Comparison of ENCODE assay signal across 13 cellular contexts in genomic region chr1:234517087-234517802, GRCh38. TPM values are rescaled to one million over a fixed set of nuclear protein-coding genes. Genes with fewer than 3 reads are reported as not detected.
DNase-seq lines count a peak whose midpoint lies in the region; ATAC-seq, FAIRE-seq and TF ChIP-seq lines count a peak whose summit lies in the region.
"Had no signal": no experiment of that assay in that cellular context is flagged by ENCODE, and none has a peak within 500 bp of the region (broad histone marks: within the 10 kb centered on the region; RNA-seq: fewer than 3 reads in every experiment).

No MANE protein-coding gene starts in this region.

- H3K27ac ChIP-seq in KMS-11: peak overlapping the region; percentile 79
- no peak overlapping the region for H3K27ac ChIP-seq in endodermal cell (ENCODE audit: low read depth, low read length)

- H3K4me2 ChIP-seq in KMS-11: peak overlapping the region; percentile 69

- no peak for ATAC-seq in WTC11
- ATAC-seq: HCT116 had no signal

- CTCF ChIA-PET in WTC11 (lab: Charles Lee): interaction anchor here (0.9 kb wide), 1 partner anchor 18 kb away, joined by 3 read pairs; no protein-coding TSS in a partner anchor

- H3K27me3 Mint-ChIP-seq in WTC11 (ENCODE audit: low read depth): no peaks in the 10 kb centered on the region
- H3K27me3 Mint-ChIP-seq in nephron (ENCODE audit: low read depth): no peaks in the 10 kb centered on the region
- no peaks in the 10 kb centered on the region for H3K27me3 Mint-ChIP-seq in endodermal cell (ENCODE audit: insufficient read depth)

- no peaks in the 10 kb centered on the region for H3K9me3 ChIP-seq in endodermal cell (ENCODE audit: control insufficient read depth, low read length)
- H3K9me3 ChIP-seq: breast epithelium had no signal

- no peaks in the 10 kb centered on the region for H3K36me3 ChIP-seq in KMS-11 (ENCODE audit: insufficient read depth)
- H3K36me3 ChIP-seq in endodermal cell (ENCODE audit: control insufficient read depth, insufficient read depth, low read length): no peaks in the 10 kb centered on the region
- H3K36me3 ChIP-seq: breast epithelium had no signal

- H3K4me3 Mint-ChIP-seq in WTC11: no peak overlapping the region
- H3K4me3 Mint-ChIP-seq in nephron: no peak overlapping the region
- no peak overlapping the region for H3K4me3 Mint-ChIP-seq in endodermal cell
- H3K4me3 Mint-ChIP-seq: CD4-positive, CD25-positive, alpha-beta regulatory T cell had no signal

- H3K79me2 ChIP-seq in KMS-11 (ENCODE audit: insufficient read depth, low read depth): no peaks in the 10 kb centered on the region

- H3K4me1 Mint-ChIP-seq in WTC11: peaks cover 27% of the 10 kb centered on the region
- H3K4me1 Mint-ChIP-seq in nephron: peaks cover 49% of the 10 kb centered on the region
- H3K4me1 Mint-ChIP-seq in endodermal cell: peaks cover 14% of the 10 kb centered on the region
- H3K4me1 Mint-ChIP-seq: CD4-positive, CD25-positive, alpha-beta regulatory T cell had no signal

- H4K20me1 ChIP-seq in KMS-11 (ENCODE audit: insufficient read depth): no peaks in the 10 kb centered on the region

- peaks cover 55% of the 10 kb centered on the region for H3K4me1 ChIP-seq in KMS-11 (ENCODE audit: low read depth, poor library complexity, severe bottlenecking)
- peaks cover 6% of the 10 kb centered on the region for H3K4me1 ChIP-seq in endodermal cell (ENCODE audit: control insufficient read depth, insufficient read depth, low read length)
- H3K4me1 ChIP-seq: breast epithelium had no signal

- POLR2A ChIA-PET in WTC11 (lab: Charles Lee): no interaction called here

- peak; percentile 77 for FAIRE-seq in D721Med (lab: Jason Lieb, UNC)
- FAIRE-seq: keratinocyte had no signal

- TF ChIP-seq CTCF in D721Med (IDR thresholded peaks at IDR 0.05; ENCODE audit: insufficient read depth, missing control alignments): no peak
- no peak for TF ChIP-seq CTCF in KMS-11 (conservative IDR thresholded peaks at IDR 0.05; ENCODE audit: low read depth, low read length)
- no peak for TF ChIP-seq CTCF in WTC11 (IDR thresholded peaks at IDR 0.05)
- no peak for TF ChIP-seq CTCF in nephron (IDR thresholded peaks at IDR 0.05; ENCODE audit: unreplicated experiment in 3 of 3)
- no peak for TF ChIP-seq CTCF in endodermal cell (conservative IDR thresholded peaks at IDR 0.05)

- H3K9ac ChIP-seq in KMS-11: peak overlapping the region; percentile 45
- no peak overlapping the region for H3K9ac ChIP-seq in endodermal cell (ENCODE audit: extremely low read depth, low read length, poor library complexity, severe bottlenecking)

- WGBS in endodermal cell (ENCODE audit: insufficient coverage in 1 of 2, insufficient read length in 1 of 2), 2 experiments: 95 to 98% methylated on average over 11 of the region's 11 CpGs

- no peaks in the 10 kb centered on the region for H3K9me3 Mint-ChIP-seq in WTC11
- no peaks in the 10 kb centered on the region for H3K9me3 Mint-ChIP-seq in nephron
- H3K9me3 Mint-ChIP-seq in endodermal cell: no peaks in the 10 kb centered on the region

- H2AFZ ChIP-seq in KMS-11 (ENCODE audit: low read depth): peak overlapping the region; percentile 61

- H3K4me3 ChIP-seq in KMS-11 (IDR thresholded peaks at IDR 0.05; ENCODE audit: insufficient read depth, low read depth, low read length): no peak overlapping the region
- H3K4me3 ChIP-seq in endodermal cell (ENCODE audit: low read length): no peak overlapping the region
- H3K4me3 ChIP-seq: breast epithelium had no signal

- H3K27ac Mint-ChIP-seq in WTC11 (peak overlapping the region; percentile 57; the same call in 1 of the 2 replicates), nephron (peak overlapping the region in 2 of 3 experiments; percentile 11 to 71), endodermal cell (no peak overlapping the region)

- no peaks in the 10 kb centered on the region for H3K27me3 ChIP-seq in KMS-11 (ENCODE audit: insufficient read depth, low read depth)
- H3K27me3 ChIP-seq in endodermal cell (ENCODE audit: control insufficient read depth, insufficient read depth, low read length, poor library complexity, severe bottlenecking): no peaks in the 10 kb centered on the region
- H3K27me3 ChIP-seq: breast epithelium had no signal

- DNase-seq in D721Med (ENCODE audit: insufficient read length, low spot score): no peak
- no peak for DNase-seq in WTC11 (ENCODE audit: low spot score)
- DNase-seq in stimulated activated naive CD4-positive, alpha-beta T cell treated with Interleukin-2 at 50 U/mL for 16 hours (lab: John Stamatoyannopoulos, UW): no peak
- no peak for DNase-seq in activated CD4-positive, alpha-beta T cell treated with anti-CD3 and anti-CD28 coated beads, Interleukin-2, amount 50 U/mL, for 48 hours
- no peak for DNase-seq in endodermal cell
- DNase-seq: GF-D8; stimulated activated naive CD4-positive, alpha-beta T cell had no signal

- no peaks in the 10 kb centered on the region for H3K36me3 Mint-ChIP-seq in WTC11
- H3K36me3 Mint-ChIP-seq in nephron (ENCODE audit: low read depth): no peaks in the 10 kb centered on the region
- no peaks in the 10 kb centered on the region for H3K36me3 Mint-ChIP-seq in endodermal cell (ENCODE audit: low read depth)
- H3K36me3 Mint-ChIP-seq: CD4-positive, CD25-positive, alpha-beta regulatory T cell had no signal

TF ChIP-seq in WTC11, 78 proteins besides CTCF, POLR2A, EP300 and RAD21:
- TF ChIP-seq NFYB (CRISPR knock-in tag; conservative IDR thresholded peaks at IDR 0.05; ENCODE audit: low read depth) (no peak), SMAD3 (CRISPR knock-in tag; IDR thresholded peaks at IDR 0.05; ENCODE audit: borderline replicate concordance) (no peak), PRDM15 (CRISPR knock-in tag; IDR thresholded peaks at IDR 0.05) (no peak), RELA (CRISPR knock-in tag; IDR thresholded peaks at IDR 0.05; ENCODE audit: borderline replicate concordance) (no peak), TCF7 (CRISPR knock-in tag; IDR thresholded peaks at IDR 0.05; ENCODE audit: low read depth) (no peak), ZNF281 (CRISPR knock-in tag; IDR thresholded peaks at IDR 0.05) (no peak)

RNA-seq across cellular contexts. Expression of gene TARBP1, which starts 38.3 kb away (rescaled TPM):
- 24.0 to 27.6 TPM (median 27.3 TPM) in 3 replicates for total RNA-seq in WTC11 (2021)
- 10 to 100 TPM; 45.3 to 62.4 TPM for total RNA-seq in endodermal cell
- polyA plus RNA-seq in endodermal cell (2013, experiment 1 of 2): 44.1 TPM
- polyA plus RNA-seq in endodermal cell (2013, experiment 2 of 2): 34.9 TPM
